ENCODE assay signal across 8 cellular contexts in genomic region chr17:46192484-46193245, GRCh38. TPM values are rescaled to one million over a fixed set of nuclear protein-coding genes. Genes with fewer than 3 reads are reported as not detected.
DNase-seq lines count a peak whose midpoint lies in the region; ATAC-seq and TF ChIP-seq lines count a peak whose summit lies in the region.

No MANE protein-coding gene starts in this region.

- intact Hi-C loops in CD14-positive monocyte (cut with micrococcal nuclease), result loop anchor here in 1 of 2 donors (5.0 to 10.0 kb wide), 3 partner anchors 35 to 138 kb away; no protein-coding TSS in a partner anchor

- H4K8ac ChIP-seq in mesendoderm (ENCODE audit: low read depth, low read length), result peak overlapping the region; percentile 99

- H2BK15ac ChIP-seq in mesendoderm (replicated peaks; ENCODE audit: low read depth), result no peak overlapping the region

- DNase-seq in CD14-positive monocyte (ENCODE audit: low spot score) (peak; percentile 62), NCI-H82 (lab: John Stamatoyannopoulos, UW) (peak; percentile 82), mesendoderm (peak; percentile 92)
- peak; percentile 68 for DNase-seq in activated CD4-positive, alpha-beta memory T cell treated with anti-CD3 and anti-CD28 coated beads, Interleukin-2, amount 10 ng/mL, durations not matched to agents 7 days and 5 days
- peak; percentile 48 to 54 (median 53) for DNase-seq in effector memory CD8-positive, alpha-beta T cell
- DNase-seq in stimulated activated CD8-positive, alpha-beta memory T cell treated with anti-CD3 and anti-CD28 coated beads, Interleukin-15, amount 100 ng/mL, for 1 hour (ENCODE audit: low read depth), result peak; percentile 37

- H3K79me2 ChIP-seq in mesendoderm (ENCODE audit: control insufficient read depth, insufficient read depth, low read length), result peaks cover 68% of the 10 kb centered on the region

- H3K4ac ChIP-seq in mesendoderm (ENCODE audit: low read depth, low read length), result peak overlapping the region; percentile 100

- peak overlapping the region; percentile 77 for H3K4me3 ChIP-seq in mesendoderm (ENCODE audit: low read length)

- CTCF ChIA-PET in activated CD4-positive, alpha-beta memory T cell treated with anti-CD3 and anti-CD28 coated beads, Interleukin-2, amount 10 ng/mL, durations not matched to agents 7 days and 5 days (lab: Charles Lee), result interaction anchor here (0.6 to 3.6 kb wide), 25 partner anchors 9 to 741 kb away, joined by 3 to 41 read pairs (median 4); no protein-coding TSS in a partner anchor

- H3K23ac ChIP-seq in mesendoderm (ENCODE audit: low read length), result peak overlapping the region; percentile 92

- H3K79me1 ChIP-seq in mesendoderm (ENCODE audit: low read length), result peaks cover 16% of the 10 kb centered on the region

- H3K36me3 ChIP-seq in mesendoderm (ENCODE audit: control insufficient read depth, insufficient read depth, low read length), result no peaks in the 10 kb centered on the region

- H3K27ac ChIP-seq in mesendoderm (ENCODE audit: low read depth, low read length), result peak overlapping the region; percentile 100

- H3K36me3 Mint-ChIP-seq in CD14-positive monocyte, result peaks cover 0 to 6% of the 10 kb centered on the region in 2 donors
- peaks cover 44% of the 10 kb centered on the region for H3K36me3 Mint-ChIP-seq in activated CD4-positive, alpha-beta memory T cell treated with anti-CD3 and anti-CD28 coated beads, Interleukin-2, amount 10 ng/mL, durations not matched to agents 7 days and 5 days (ENCODE audit: low read depth)
- H3K36me3 Mint-ChIP-seq in effector memory CD8-positive, alpha-beta T cell (ENCODE audit: insufficient read depth), result peaks cover 54% of the 10 kb centered on the region

- H3K4me3 Mint-ChIP-seq in CD14-positive monocyte, result peak overlapping the region; percentile 92 to 97
- H3K4me3 Mint-ChIP-seq in activated CD4-positive, alpha-beta memory T cell treated with anti-CD3 and anti-CD28 coated beads, Interleukin-2, amount 10 ng/mL, durations not matched to agents 7 days and 5 days, result peak overlapping the region; percentile 91
- H3K4me3 Mint-ChIP-seq in effector memory CD8-positive, alpha-beta T cell, result peak overlapping the region; percentile 93 to 96

- ATAC-seq in GM19328 (IDR thresholded peaks at IDR 0.05; ENCODE audit: unreplicated experiment) (peak; percentile 33), HG03460 (IDR thresholded peaks at IDR 0.05; ENCODE audit: unreplicated experiment) (peak; percentile 26)
- ATAC-seq in effector memory CD8-positive, alpha-beta T cell (replicated peaks), result peak; percentile 11

- peak overlapping the region; percentile 75 for H2BK5ac ChIP-seq in mesendoderm (ENCODE audit: low read length)

- no peak overlapping the region for H2AK5ac ChIP-seq in mesendoderm (ENCODE audit: low read length)

- no peaks in the 10 kb centered on the region for H3K9me3 Mint-ChIP-seq in CD14-positive monocyte
- no peaks in the 10 kb centered on the region for H3K9me3 Mint-ChIP-seq in activated CD4-positive, alpha-beta memory T cell treated with anti-CD3 and anti-CD28 coated beads, Interleukin-2, amount 10 ng/mL, durations not matched to agents 7 days and 5 days
- no peaks in the 10 kb centered on the region for H3K9me3 Mint-ChIP-seq in effector memory CD8-positive, alpha-beta T cell

- peak overlapping the region; percentile 89 for H3K56ac ChIP-seq in mesendoderm (ENCODE audit: low read length)

- POLR2A ChIA-PET in activated CD4-positive, alpha-beta memory T cell treated with anti-CD3 and anti-CD28 coated beads, Interleukin-2, amount 10 ng/mL, durations not matched to agents 7 days and 5 days (lab: Charles Lee), result interaction anchor here (0.6 to 3.6 kb wide), 24 partner anchors 8 to 608 kb away, joined by 3 to 31 read pairs (median 5); no protein-coding TSS in a partner anchor

- no peak for TF ChIP-seq CTCF in CD14-positive monocyte (IDR thresholded peaks at IDR 0.05)

- peak overlapping the region; percentile 92 to 98 (median 95) for H3K27ac Mint-ChIP-seq in CD14-positive monocyte
- peak overlapping the region; percentile 97 for H3K27ac Mint-ChIP-seq in activated CD4-positive, alpha-beta memory T cell treated with anti-CD3 and anti-CD28 coated beads, Interleukin-2, amount 10 ng/mL, durations not matched to agents 7 days and 5 days
- H3K27ac Mint-ChIP-seq in effector memory CD8-positive, alpha-beta T cell, result peak overlapping the region; percentile 96 to 99

- H3K9ac ChIP-seq in mesendoderm (ENCODE audit: low read length), result peak overlapping the region; percentile 91

- H3K4me2 ChIP-seq in mesendoderm (ENCODE audit: low read length), result peak overlapping the region; percentile 34

- peaks cover 2% of the 10 kb centered on the region for H3K27me3 ChIP-seq in mesendoderm (ENCODE audit: insufficient read depth, low read length, poor library complexity)

- peak overlapping the region; percentile 99 for H3K18ac ChIP-seq in mesendoderm (ENCODE audit: low read length)

- no peak overlapping the region for H4K5ac ChIP-seq in mesendoderm (ENCODE audit: low read length)

- no CpG with 5 or more reads among the region's 69 CpGs for WGBS in mesendoderm (ENCODE audit: extremely low coverage, insufficient coverage, low lambda C conversion rate)

- H3K4me1 Mint-ChIP-seq in CD14-positive monocyte, result peaks cover 41% of the 10 kb centered on the region
- peaks cover 69% of the 10 kb centered on the region for H3K4me1 Mint-ChIP-seq in activated CD4-positive, alpha-beta memory T cell treated with anti-CD3 and anti-CD28 coated beads, Interleukin-2, amount 10 ng/mL, durations not matched to agents 7 days and 5 days
- peaks cover 57 to 71% of the 10 kb centered on the region in 2 donors for H3K4me1 Mint-ChIP-seq in effector memory CD8-positive, alpha-beta T cell (ENCODE audit: low read depth in 2 of 2)

- H3K27me3 Mint-ChIP-seq in CD14-positive monocyte (ENCODE audit: low read depth in 3 of 3), result peaks cover 0 to 2% (median 0%) of the 10 kb centered on the region in 3 donors
- H3K27me3 Mint-ChIP-seq in activated CD4-positive, alpha-beta memory T cell treated with anti-CD3 and anti-CD28 coated beads, Interleukin-2, amount 10 ng/mL, durations not matched to agents 7 days and 5 days, result no peaks in the 10 kb centered on the region
- no peaks in the 10 kb centered on the region for H3K27me3 Mint-ChIP-seq in effector memory CD8-positive, alpha-beta T cell

- H2BK120ac ChIP-seq in mesendoderm (ENCODE audit: low read depth, low read length), result peak overlapping the region; percentile 88

- H3K4me1 ChIP-seq in mesendoderm (ENCODE audit: control insufficient read depth, low read depth, low read length), result peaks cover 19% of the 10 kb centered on the region

RNA-seq across cellular contexts. Expression of gene KANSL1, which starts 0.6 kb away (rescaled TPM):
- polyA plus RNA-seq in CD14-positive monocyte, result 1 to 10 TPM; 3.1 to 4.6 TPM
- total RNA-seq in activated CD4-positive, alpha-beta memory T cell treated with anti-CD3 and anti-CD28 coated beads, Interleukin-2, amount 10 ng/mL, durations not matched to agents 7 days and 5 days, result 100 to 1,000 TPM in 1 of 2 experiments, 10 to 100 TPM in 1; 99.5 to 105 TPM
- polyA plus RNA-seq in mesendoderm (2013, experiment 1 of 2), result 34.9 TPM
- polyA plus RNA-seq in mesendoderm (2013, experiment 2 of 2), result 34.7 TPM

Comparison
In these comparisons a context has a peak if more than half of its experiments do, and no peak if none do; other contexts are left out.
1. Peak in every context shown above with its lines: DNase-seq, ATAC-seq, H3K4me3 ChIP-seq and H3K27ac ChIP-seq.
2. DNase-seq: peak in every context shown above with its lines; median percentile 92 in mesendoderm; 82 in NCI-H82; 68 in activated CD4-positive, alpha-beta memory T cell treated with anti-CD3 and anti-CD28 coated beads, Interleukin-2, amount 10 ng/mL, durations not matched to agents 7 days and 5 days; 62 in CD14-positive monocyte; 53 in effector memory CD8-positive, alpha-beta T cell; 37 in stimulated activated CD8-positive, alpha-beta memory T cell treated with anti-CD3 and anti-CD28 coated beads, Interleukin-15, amount 100 ng/mL, for 1 hour.